In the genomic region with DNA sequence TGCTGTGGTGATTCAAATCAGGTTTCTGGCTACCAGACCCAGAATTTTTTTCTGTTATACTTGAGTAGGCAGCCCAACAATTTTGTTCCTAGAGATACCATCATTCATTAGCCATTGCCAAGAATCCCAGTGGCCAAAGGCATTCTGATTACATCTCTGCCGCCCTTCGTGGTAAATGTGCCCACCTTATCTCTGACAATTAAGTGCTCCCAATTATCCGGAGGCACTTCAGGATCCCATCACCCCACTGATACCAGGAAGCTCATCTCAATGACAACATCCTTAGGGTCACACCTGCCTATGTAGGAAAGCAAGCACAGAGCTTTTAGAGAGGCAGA, we compare ENCODE assay signal across 1 cellular context.
TF ChIP-seq lines count a peak whose summit lies in the region.

No MANE protein-coding gene starts in this region.

TF ChIP-seq in WTC11, 78 proteins besides CTCF, POLR2A, EP300 and RAD21 (continued from another document):
- TF ChIP-seq HMGA2 (CRISPR knock-in tag; IDR thresholded peaks at IDR 0.05): no peak
